17 cellular contexts compared by ENCODE assay signal in genomic region chr3:184821034-184821433, GRCh38.
"Had no signal": no experiment of that assay in that cellular context is flagged by ENCODE, and none has a peak within 500 bp of the region (broad histone marks: within the 10 kb centered on the region; RNA-seq: fewer than 3 reads in every experiment).

No MANE protein-coding gene starts in this region.

- H3K27ac ChIP-seq: colonic mucosa, esophagus squamous epithelium, right atrium auricular region, sigmoid colon, tibial artery, upper lobe of left lung, uterus had no signal

- H3K4me3 ChIP-seq: colonic mucosa, esophagus squamous epithelium, right atrium auricular region, sigmoid colon, tibial artery, upper lobe of left lung, uterus had no signal

- H3K9me3 ChIP-seq: colonic mucosa, esophagus squamous epithelium, right atrium auricular region, sigmoid colon, tibial artery, upper lobe of left lung, uterus had no signal

- ATAC-seq: naive thymus-derived CD4-positive, alpha-beta T cell; stimulated activated naive CD8-positive, alpha-beta T cell treated with anti-CD3 and anti-CD28 coated beads, Interleukin-15, Interleukin-2, amounts not matched to agents 100 U/mL and 50 U/mL, for 24 hours had no signal

- H3K36me3 ChIP-seq: colonic mucosa, right atrium auricular region, uterus had no signal

- H3K27me3 ChIP-seq: colonic mucosa, esophagus squamous epithelium, right atrium auricular region, sigmoid colon, tibial artery, upper lobe of left lung, uterus had no signal

- FAIRE-seq: small intestine had no signal

- H3K4me1 ChIP-seq: colonic mucosa, esophagus squamous epithelium, uterus had no signal

- DNase-seq: colonic mucosa; dermis blood vessel endothelial cell; esophagus squamous epithelium; foreskin fibroblast; hippocampal formation; mammary epithelial cell; naive thymus-derived CD4-positive, alpha-beta T cell; nephron progenitor cell; posterior cingulate gyrus; sigmoid colon; small intestine; stimulated activated CD4-positive, alpha-beta T cell treated with anti-CD3 and anti-CD28 coated beads, Interleukin-12 subunit alpha, Interleukin-12 subunit beta, amount 100 ng/mL, for 4 hours; stimulated activated naive CD8-positive, alpha-beta T cell treated with anti-CD3 and anti-CD28 coated beads, Interleukin-15, Interleukin-2, amounts not matched to agents 100 U/mL and 50 U/mL, for 24 hours; tibial artery; upper lobe of left lung; uterus had no signal
